26 cellular contexts compared by ENCODE assay signal in genomic region chr10:88417337-88417736, GRCh38.
A peak's percentile ranks its signal among the peaks of the same experiment; 100 is the strongest.
DNase-seq lines count a peak whose midpoint lies in the region; ATAC-seq, FAIRE-seq and TF ChIP-seq lines count a peak whose summit lies in the region.
"Had no signal": no experiment of that assay in that cellular context is flagged by ENCODE, and none has a peak within 500 bp of the region (broad histone marks: within the 10 kb centered on the region; RNA-seq: fewer than 3 reads in every experiment).

No MANE protein-coding gene starts in this region.

- peak overlapping the region; percentile 8 for H2AFZ ChIP-seq in osteoblast (ENCODE audit: low read length)
- H2AFZ ChIP-seq: GM23248 had no signal

- H3K27ac ChIP-seq in osteoblast (ENCODE audit: low read depth, low read length): no peak overlapping the region
- H3K27ac ChIP-seq: GM23248, HL-60 had no signal

- H3K4me2 ChIP-seq in osteoblast (ENCODE audit: insufficient read depth, low read length): no peak overlapping the region

- FAIRE-seq in urothelium cell line (lab: Jason Lieb, UNC): no peak
- FAIRE-seq: GM12891, GM18507, HepG2, K562 had no signal

- no peak for TF ChIP-seq CTCF in fibroblast of villous mesenchyme (IDR thresholded peaks at IDR 0.05; ENCODE audit: insufficient read depth, low read depth, low read length)
- TF ChIP-seq CTCF in osteoblast (IDR thresholded peaks at IDR 0.05; ENCODE audit: extremely low read depth, low read depth, low read length): no peak

- DNase-seq in COLO829 (ENCODE audit: low spot score) (peak; percentile 25), NCI-H526 (lab: John Stamatoyannopoulos, UW) (peak; percentile 67 to 72), fibroblast of villous mesenchyme (ENCODE audit: low read depth) (peak; percentile 28), osteoblast (ENCODE audit: insufficient read length, low spot score, missing footprints) (no peak), urothelium cell line (ENCODE audit: low spot score) (no peak), DMS 273 (lab: John Stamatoyannopoulos, UW; ENCODE audit: unreplicated experiment) (no peak)
- DNase-seq: CD4-positive, CD25-positive, alpha-beta regulatory T cell; COR-L47; DMS 273 treated with DMSO at 0.1 percent for 48 hours; DND-41; GM23248; MM.1S; NCI-H1048; NCI-H1417 treated with DMSO at 0.1 percent for 48 hours; NCI-H187; NCI-H226; NCI-H524; SIG-M5 had no signal

- peaks cover 3% of the 10 kb centered on the region for H3K4me1 ChIP-seq in osteoblast (ENCODE audit: insufficient read depth, low read length)

- H3K79me2 ChIP-seq in osteoblast (ENCODE audit: insufficient read depth, low read length): no peaks in the 10 kb centered on the region

- no peaks in the 10 kb centered on the region for H3K36me3 ChIP-seq in osteoblast (ENCODE audit: insufficient read depth, low read length)
- H3K36me3 ChIP-seq: HAP-1 had no signal

- no peaks in the 10 kb centered on the region for H3K9me3 ChIP-seq in osteoblast (ENCODE audit: low read depth, low read length)
- H3K9me3 ChIP-seq: HAP-1 had no signal

- no peaks in the 10 kb centered on the region for H4K20me1 ChIP-seq in osteoblast (ENCODE audit: insufficient read depth, low read length)

- H3K4me3 ChIP-seq in fibroblast of villous mesenchyme (ENCODE audit: low read depth, low read length) (no peak overlapping the region), osteoblast (ENCODE audit: insufficient read depth, low read length) (no peak overlapping the region)
- H3K4me3 ChIP-seq: GM23248, HAP-1, K562 had no signal

- ATAC-seq in GM18498 (IDR thresholded peaks at IDR 0.05; ENCODE audit: unreplicated experiment): no peak
- ATAC-seq: HepG2, K562, SK-N-SH treated with all-trans-retinoic acid at 6 μM for 48 hours had no signal

- no peaks in the 10 kb centered on the region for H3K27me3 ChIP-seq in osteoblast (ENCODE audit: insufficient read depth, low read length)

Comparison
In these comparisons a context has a peak if more than half of its experiments do, and no peak if none do; other contexts are left out.
1. DNase-seq: peak in COLO829 (single experiment), NCI-H526 (2 of 2) and fibroblast of villous mesenchyme (single experiment); none in osteoblast (single experiment), urothelium cell line (single experiment) and DMS 273 (single experiment).